ENCODE assay signal across 8 cellular contexts in genomic region chr3:3177861-3178497, GRCh38. TPM values are rescaled to one million over a fixed set of nuclear protein-coding genes. Genes with fewer than 3 reads are reported as not detected.
A peak's percentile ranks its signal among the peaks of the same experiment; 100 is the strongest.
DNase-seq lines count a peak whose midpoint lies in the region; ATAC-seq, FAIRE-seq and TF ChIP-seq lines count a peak whose summit lies in the region.

No MANE protein-coding gene starts in this region.

- TF ChIP-seq POLR2A in GM12892 (IDR thresholded peaks at IDR 0.05; ENCODE audit: low read depth, low read length): no peak

- no peaks in the 10 kb centered on the region for H3K9me3 ChIP-seq in RWPE2 (ENCODE audit: severe bottlenecking)

- no peak for ATAC-seq in RWPE2 (ENCODE audit: low read depth)
- ATAC-seq in GM21390 (IDR thresholded peaks at IDR 0.05; ENCODE audit: unreplicated experiment): no peak

- H3K4me3 ChIP-seq in RWPE2 (ENCODE audit: severe bottlenecking): peak overlapping the region; percentile 96
- peak overlapping the region; percentile 95 for H3K4me3 ChIP-seq in epithelial cell of esophagus (ENCODE audit: low read length)
- peak overlapping the region; percentile 95 for H3K4me3 ChIP-seq in retinal pigment epithelial cell (ENCODE audit: low read length)

- no peak for DNase-seq in GM12892 (ENCODE audit: insufficient read length)
- no peak for DNase-seq in RWPE2 (ENCODE audit: low spot score)
- DNase-seq in epithelial cell of esophagus (ENCODE audit: low read depth): peak; percentile 40
- DNase-seq in retinal pigment epithelial cell (ENCODE audit: low read depth): no peak
- DNase-seq in activated CD4-positive, CD25-positive, alpha-beta regulatory T cell treated with anti-CD3 and anti-CD28 coated beads, Interleukin-2, amount 50 U/mL, for 72 hours: no peak
- DNase-seq in anterior cingulate cortex (lab: John Stamatoyannopoulos, UW): no peak
- no peak for DNase-seq in cerebellar nuclear complex (lab: John Stamatoyannopoulos, UW)

- no peaks in the 10 kb centered on the region for H3K27me3 ChIP-seq in RWPE2 (ENCODE audit: insufficient read depth, poor library complexity, severe bottlenecking)

- peak; percentile 14 for FAIRE-seq in GM12892 (lab: Jason Lieb, UNC)

- H3K4me1 ChIP-seq in RWPE2 (ENCODE audit: insufficient read depth, poor library complexity, severe bottlenecking): peaks cover 7% of the 10 kb centered on the region

- peaks cover 37% of the 10 kb centered on the region for H3K36me3 ChIP-seq in RWPE2 (ENCODE audit: low read depth)

- TF ChIP-seq CTCF in RWPE2 (IDR thresholded peaks at IDR 0.05; ENCODE audit: poor library complexity, severe bottlenecking) (no peak), epithelial cell of esophagus (IDR thresholded peaks at IDR 0.05; ENCODE audit: insufficient read depth, low read depth, low read length, missing control alignments) (no peak), retinal pigment epithelial cell (conservative IDR thresholded peaks at IDR 0.05; ENCODE audit: low read depth, low read length) (no peak)

- no peak overlapping the region for H3K27ac ChIP-seq in RWPE2 (ENCODE audit: poor library complexity, severe bottlenecking)

RNA-seq across cellular contexts. Expression of gene CRBN, which starts 1.5 kb away (rescaled TPM):
- 26.7 TPM for polyA plus RNA-seq in GM12892 (2012; ENCODE audit: missing spikeins)

RNA-seq across cellular contexts. Expression of gene TRNT1, which starts 51.2 kb away (rescaled TPM):
- polyA plus RNA-seq in GM12892 (2012; ENCODE audit: missing spikeins): 27.8 TPM
